Comparison of ENCODE assay signal across 16 cellular contexts in the genomic region with DNA sequence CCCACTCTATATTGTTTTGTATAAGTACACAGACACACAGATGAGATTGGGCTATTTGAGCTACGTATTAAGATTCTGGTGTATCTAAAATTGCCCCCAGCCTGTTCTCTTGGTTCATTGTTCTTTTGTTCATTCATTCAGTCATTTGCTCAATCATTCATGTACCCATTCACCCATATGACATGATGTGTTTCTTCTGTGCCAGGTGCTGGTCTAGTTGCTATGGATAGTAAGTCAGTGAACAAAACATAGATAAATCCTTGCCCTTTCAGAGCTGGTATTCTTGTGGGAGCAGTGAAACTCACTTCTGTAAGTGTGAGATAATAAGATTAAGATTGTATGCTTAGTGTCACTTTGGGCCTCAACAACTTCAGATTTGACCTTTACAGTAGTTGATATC.
A peak's percentile ranks its signal among the peaks of the same experiment; 100 is the strongest.
DNase-seq lines count a peak whose midpoint lies in the region; ATAC-seq, FAIRE-seq and TF ChIP-seq lines count a peak whose summit lies in the region.
"Had no signal": no experiment of that assay in that cellular context is flagged by ENCODE, and none has a peak within 500 bp of the region (broad histone marks: within the 10 kb centered on the region; RNA-seq: fewer than 3 reads in every experiment).

No MANE protein-coding gene starts in this region.

- H3K36me3 Mint-ChIP-seq in brain = peaks cover 8% of the 10 kb centered on the region

- WGBS in right cardiac atrium = 90% methylated on average over 1 of the region's 1 CpG

- TF ChIP-seq CTCF in HEK293 (tag by site-specific recombination; IDR thresholded peaks at IDR 0.05) (no peak), brain (conservative IDR thresholded peaks at IDR 0.05) (no peak), retinal pigment epithelial cell (conservative IDR thresholded peaks at IDR 0.05; ENCODE audit: low read depth, low read length) (no peak)

- no peak for ATAC-seq in right cardiac atrium
- ATAC-seq: A549 had no signal

- DNase-seq in GM18507 (ENCODE audit: extremely low spot score, insufficient read length, low read depth) (no peak), retinal pigment epithelial cell (ENCODE audit: low read depth) (peak; percentile 36), right cardiac atrium (no peak), NCI-H1694 treated with DMSO at 0.1 percent for 48 hours (lab: John Stamatoyannopoulos, UW) (no peak), pons (ENCODE audit: low spot score) (no peak)
- DNase-seq: BE2C; CD4-positive, alpha-beta memory T cell; DMS79; GOT3; H9 had no signal

- no peaks in the 10 kb centered on the region for H3K9me3 Mint-ChIP-seq in brain
- H3K9me3 Mint-ChIP-seq: CD4-positive, alpha-beta memory T cell; H9 had no signal

- no peaks in the 10 kb centered on the region for H3K36me3 ChIP-seq in HEK293 (ENCODE audit: control insufficient read depth in 2 of 2, insufficient read depth in 1 of 2, low read length in 2 of 2)
- H3K36me3 ChIP-seq: BE2C had no signal

- CTCF ChIA-PET in HEK293 (lab: Yijun Ruan, JAX) = interaction anchor here (1.1 to 1.5 kb wide), 2 partner anchors 192 to 520 kb away, joined by 3 to 5 read pairs; partner anchors contain the start of genes CCDC59 and METTL25

- H3K4me3 ChIP-seq in HEK293 (ENCODE audit: low read depth, low read length) (no peak overlapping the region), retinal pigment epithelial cell (ENCODE audit: low read length) (no peak overlapping the region), right cardiac atrium (ENCODE audit: low read length) (no peak overlapping the region)
- H3K4me3 ChIP-seq: A549 had no signal

- H3K4me1 ChIP-seq in HEK293 (ENCODE audit: control insufficient read depth, insufficient read depth, low read length) = peaks cover 31% of the 10 kb centered on the region
- no peaks in the 10 kb centered on the region for H3K4me1 ChIP-seq in right cardiac atrium (ENCODE audit: control insufficient read depth, insufficient read depth, low read length)
- H3K4me1 ChIP-seq: A549, BE2C had no signal

- POLR2A ChIA-PET in HEK293 (lab: Yijun Ruan, JAX) = no interaction called here

- peaks cover 86% of the 10 kb centered on the region for H3K4me1 Mint-ChIP-seq in brain
- H3K4me1 Mint-ChIP-seq: CD4-positive, alpha-beta memory T cell had no signal

- peaks cover 3% of the 10 kb centered on the region for H3K27me3 Mint-ChIP-seq in brain
- H3K27me3 Mint-ChIP-seq: CD4-positive, alpha-beta memory T cell had no signal

- no peaks in the 10 kb centered on the region for H3K9me3 ChIP-seq in HEK293 (ENCODE audit: control insufficient read depth, insufficient read depth, low read depth, low read length)
- no peaks in the 10 kb centered on the region for H3K9me3 ChIP-seq in right cardiac atrium (ENCODE audit: control insufficient read depth, low read length)
- H3K9me3 ChIP-seq: A549, BE2C had no signal

- H3K27me3 ChIP-seq in right cardiac atrium (ENCODE audit: control insufficient read depth, insufficient read depth) = no peaks in the 10 kb centered on the region
- H3K27me3 ChIP-seq: BE2C had no signal

- peak overlapping the region in 3 of 5 experiments; percentile 7 to 53 (median 28) for H3K27ac Mint-ChIP-seq in brain
- H3K27ac Mint-ChIP-seq: CD4-positive, alpha-beta memory T cell; H9 had no signal

- no peak overlapping the region for H3K27ac ChIP-seq in HEK293 (ENCODE audit: extremely low read depth, low read depth, low read length)
- no peak overlapping the region for H3K27ac ChIP-seq in right cardiac atrium (ENCODE audit: low read length)
- H3K27ac ChIP-seq: A549, C4-2B, HL-60 had no signal

- no peak overlapping the region for H3K4me3 Mint-ChIP-seq in brain
- H3K4me3 Mint-ChIP-seq: CD4-positive, alpha-beta memory T cell; H9 had no signal

- FAIRE-seq in GM18507 (lab: Jason Lieb, UNC) = peak; percentile 9
- FAIRE-seq: A549, GM12891 had no signal

- intact Hi-C loops in right cardiac atrium (cut with DNase I) = no loop called here

TF ChIP-seq in HEK293, 187 proteins besides CTCF, POLR2A, EP300 and RAD21:
- TF ChIP-seq PRDM4 (tag by site-specific recombination; IDR thresholded peaks at IDR 0.05) = 0 out of 2 replicates have a peak, but pooled peaks have one; percentile 27
- no peak for TF ChIP-seq ZNF777 (tag by site-specific recombination; IDR thresholded peaks at IDR 0.05; ENCODE audit: borderline replicate concordance)
- no peak for TF ChIP-seq ZNF776 (tag by site-specific recombination; IDR thresholded peaks at IDR 0.05; ENCODE audit: borderline replicate concordance)
- TF ChIP-seq, protein P1, sequence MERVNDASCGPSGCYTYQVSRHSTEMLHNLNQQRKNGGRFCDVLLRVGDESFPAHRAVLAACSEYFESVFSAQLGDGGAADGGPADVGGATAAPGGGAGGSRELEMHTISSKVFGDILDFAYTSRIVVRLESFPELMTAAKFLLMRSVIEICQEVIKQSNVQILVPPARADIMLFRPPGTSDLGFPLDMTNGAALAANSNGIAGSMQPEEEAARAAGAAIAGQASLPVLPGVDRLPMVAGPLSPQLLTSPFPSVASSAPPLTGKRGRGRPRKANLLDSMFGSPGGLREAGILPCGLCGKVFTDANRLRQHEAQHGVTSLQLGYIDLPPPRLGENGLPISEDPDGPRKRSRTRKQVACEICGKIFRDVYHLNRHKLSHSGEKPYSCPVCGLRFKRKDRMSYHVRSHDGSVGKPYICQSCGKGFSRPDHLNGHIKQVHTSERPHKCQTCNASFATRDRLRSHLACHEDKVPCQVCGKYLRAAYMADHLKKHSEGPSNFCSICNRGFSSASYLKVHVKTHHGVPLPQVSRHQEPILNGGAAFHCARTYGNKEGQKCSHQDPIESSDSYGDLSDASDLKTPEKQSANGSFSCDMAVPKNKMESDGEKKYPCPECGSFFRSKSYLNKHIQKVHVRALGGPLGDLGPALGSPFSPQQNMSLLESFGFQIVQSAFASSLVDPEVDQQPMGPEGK (tag by site-specific recombination; IDR thresholded peaks at IDR 0.05) = no peak
- TF ChIP-seq ZNF768 (tag by site-specific recombination; IDR thresholded peaks at IDR 0.05) = no peak
- TF ChIP-seq, protein P2, sequence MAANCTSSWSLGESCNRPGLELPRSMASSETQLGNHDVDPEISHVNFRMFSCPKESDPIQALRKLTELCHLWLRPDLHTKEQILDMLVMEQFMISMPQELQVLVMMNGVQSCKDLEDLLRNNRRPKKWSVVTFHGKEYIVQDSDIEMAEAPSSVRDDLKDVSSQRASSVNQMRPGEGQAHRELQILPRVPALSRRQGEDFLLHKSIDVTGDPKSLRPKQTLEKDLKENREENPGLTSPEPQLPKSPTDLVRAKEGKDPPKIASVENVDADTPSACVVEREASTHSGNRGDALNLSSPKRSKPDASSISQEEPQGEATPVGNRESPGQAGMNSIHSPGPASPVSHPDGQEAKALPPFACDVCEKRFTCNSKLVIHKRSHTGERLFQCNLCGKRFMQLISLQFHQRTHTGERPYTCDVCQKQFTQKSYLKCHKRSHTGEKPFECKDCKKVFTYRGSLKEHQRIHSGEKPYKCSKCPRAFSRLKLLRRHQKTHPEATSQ (tag by site-specific recombination; IDR thresholded peaks at IDR 0.05) = no peak
TF ChIP-seq in HEK293: peak in this region for 1.
